Comparison of ENCODE assay signal across 1 cellular context in the genomic region with DNA sequence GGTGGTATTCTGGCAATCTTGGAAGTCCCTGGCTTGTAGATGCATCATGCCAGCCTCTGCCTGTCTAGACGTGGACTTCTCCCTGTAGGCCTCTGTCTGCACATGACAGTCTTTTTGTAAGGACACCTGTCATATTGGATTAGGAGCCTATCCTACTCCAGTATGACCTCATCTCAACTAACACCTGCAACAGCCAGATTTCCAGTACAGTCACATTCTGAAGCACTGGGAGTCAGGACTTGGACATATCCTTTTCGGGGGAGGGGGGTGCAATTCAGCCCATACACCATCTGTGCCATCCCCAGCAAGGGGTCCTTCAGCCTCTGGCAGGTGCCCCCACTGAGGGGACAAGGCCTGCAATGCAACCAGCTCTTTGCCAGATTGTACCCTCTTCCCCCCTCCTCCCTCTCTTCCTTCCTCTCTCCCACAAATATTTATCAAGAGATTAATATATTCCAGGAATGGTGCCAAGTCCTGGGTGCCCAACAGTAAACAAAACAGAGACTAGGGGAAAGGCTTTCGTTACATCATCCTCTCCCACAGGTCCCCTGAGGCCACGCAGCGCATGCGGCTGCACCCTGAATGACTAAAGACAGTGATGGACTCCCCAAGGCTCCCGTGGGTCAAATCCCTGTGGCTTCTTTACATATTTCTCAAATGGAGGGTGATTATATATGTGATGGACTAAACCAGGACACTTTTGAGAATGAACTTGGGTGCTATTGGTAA.
TF ChIP-seq lines count a peak whose summit lies in the region.

No MANE protein-coding gene starts in this region.

TF ChIP-seq in GM23338, 12 proteins besides CTCF, POLR2A, EP300 and RAD21:
- no peak for TF ChIP-seq ZNF462 (CRISPR knock-in tag; IDR thresholded peaks at IDR 0.05)
- TF ChIP-seq JUNB (IDR thresholded peaks at IDR 0.05; ENCODE audit: unreplicated experiment): no peak
- no peak for TF ChIP-seq ZNF331 (CRISPR knock-in tag; IDR thresholded peaks at IDR 0.05; ENCODE audit: low read depth)
- no peak for TF ChIP-seq ZNF114 (CRISPR knock-in tag; IDR thresholded peaks at IDR 0.05)
- TF ChIP-seq POLR2AphosphoS5 (IDR thresholded peaks at IDR 0.05; ENCODE audit: low read depth): no peak
